In the genomic region with DNA sequence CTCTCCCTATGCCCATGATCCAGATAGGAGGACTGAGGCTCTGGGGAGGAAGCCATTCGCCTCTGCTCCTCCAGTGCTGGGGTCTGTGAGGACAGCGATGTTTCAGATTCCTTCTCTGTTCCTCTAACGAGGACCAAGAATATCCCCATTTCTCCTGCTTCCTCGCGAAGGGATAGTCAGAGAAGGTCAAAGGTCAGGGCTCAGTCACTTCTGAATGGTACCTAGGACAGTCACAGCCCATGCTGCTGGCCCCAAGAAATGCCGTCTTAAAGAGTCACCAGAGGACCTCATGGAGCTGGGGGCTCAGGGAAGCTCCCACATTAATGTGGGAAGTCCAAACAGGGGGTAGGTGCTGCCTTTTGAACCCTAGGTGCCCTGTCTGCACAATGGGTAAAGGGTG, we compare ENCODE assay signal across 1 cellular context.
TF ChIP-seq lines count a peak whose summit lies in the region.

No MANE protein-coding gene starts in this region.

TF ChIP-seq in GM12878, 131 proteins besides CTCF, POLR2A, EP300 and RAD21:
- TF ChIP-seq BCL11A (IDR thresholded peaks at IDR 0.05; ENCODE audit: low read depth, low read length): no peak
- TF ChIP-seq, protein P1, sequence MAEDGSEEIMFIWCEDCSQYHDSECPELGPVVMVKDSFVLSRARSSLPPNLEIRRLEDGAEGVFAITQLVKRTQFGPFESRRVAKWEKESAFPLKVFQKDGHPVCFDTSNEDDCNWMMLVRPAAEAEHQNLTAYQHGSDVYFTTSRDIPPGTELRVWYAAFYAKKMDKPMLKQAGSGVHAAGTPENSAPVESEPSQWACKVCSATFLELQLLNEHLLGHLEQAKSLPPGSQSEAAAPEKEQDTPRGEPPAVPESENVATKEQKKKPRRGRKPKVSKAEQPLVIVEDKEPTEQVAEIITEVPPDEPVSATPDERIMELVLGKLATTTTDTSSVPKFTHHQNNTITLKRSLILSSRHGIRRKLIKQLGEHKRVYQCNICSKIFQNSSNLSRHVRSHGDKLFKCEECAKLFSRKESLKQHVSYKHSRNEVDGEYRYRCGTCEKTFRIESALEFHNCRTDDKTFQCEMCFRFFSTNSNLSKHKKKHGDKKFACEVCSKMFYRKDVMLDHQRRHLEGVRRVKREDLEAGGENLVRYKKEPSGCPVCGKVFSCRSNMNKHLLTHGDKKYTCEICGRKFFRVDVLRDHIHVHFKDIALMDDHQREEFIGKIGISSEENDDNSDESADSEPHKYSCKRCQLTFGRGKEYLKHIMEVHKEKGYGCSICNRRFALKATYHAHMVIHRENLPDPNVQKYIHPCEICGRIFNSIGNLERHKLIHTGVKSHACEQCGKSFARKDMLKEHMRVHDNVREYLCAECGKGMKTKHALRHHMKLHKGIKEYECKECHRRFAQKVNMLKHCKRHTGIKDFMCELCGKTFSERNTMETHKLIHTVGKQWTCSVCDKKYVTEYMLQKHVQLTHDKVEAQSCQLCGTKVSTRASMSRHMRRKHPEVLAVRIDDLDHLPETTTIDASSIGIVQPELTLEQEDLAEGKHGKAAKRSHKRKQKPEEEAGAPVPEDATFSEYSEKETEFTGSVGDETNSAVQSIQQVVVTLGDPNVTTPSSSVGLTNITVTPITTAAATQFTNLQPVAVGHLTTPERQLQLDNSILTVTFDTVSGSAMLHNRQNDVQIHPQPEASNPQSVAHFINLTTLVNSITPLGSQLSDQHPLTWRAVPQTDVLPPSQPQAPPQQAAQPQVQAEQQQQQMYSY (CRISPR knock-in tag; IDR thresholded peaks at IDR 0.05): no peak
- TF ChIP-seq NR2C1 (IDR thresholded peaks at IDR 0.05): peak; percentile 56; the same call in 1 of the 2 replicates
- TF ChIP-seq NR2C2 (IDR thresholded peaks at IDR 0.05; ENCODE audit: borderline replicate concordance, control insufficient read depth, insufficient read length, low read depth): peak; percentile 47
- peak; percentile 69 for TF ChIP-seq NR2F1 (conservative IDR thresholded peaks at IDR 0.05)
- no peak for TF ChIP-seq SMARCA5 (IDR thresholded peaks at IDR 0.05)
- TF ChIP-seq ZNF24 (IDR thresholded peaks at IDR 0.05): no peak
- TF ChIP-seq IKZF2 (IDR thresholded peaks at IDR 0.05): no peak
- TF ChIP-seq, protein P2, sequence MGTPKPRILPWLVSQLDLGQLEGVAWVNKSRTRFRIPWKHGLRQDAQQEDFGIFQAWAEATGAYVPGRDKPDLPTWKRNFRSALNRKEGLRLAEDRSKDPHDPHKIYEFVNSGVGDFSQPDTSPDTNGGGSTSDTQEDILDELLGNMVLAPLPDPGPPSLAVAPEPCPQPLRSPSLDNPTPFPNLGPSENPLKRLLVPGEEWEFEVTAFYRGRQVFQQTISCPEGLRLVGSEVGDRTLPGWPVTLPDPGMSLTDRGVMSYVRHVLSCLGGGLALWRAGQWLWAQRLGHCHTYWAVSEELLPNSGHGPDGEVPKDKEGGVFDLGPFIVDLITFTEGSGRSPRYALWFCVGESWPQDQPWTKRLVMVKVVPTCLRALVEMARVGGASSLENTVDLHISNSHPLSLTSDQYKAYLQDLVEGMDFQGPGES (IDR thresholded peaks at IDR 0.05): no peak
TF ChIP-seq in GM12878: peak in this region for 3.
